17 cellular contexts compared by ENCODE assay signal in the genomic region with DNA sequence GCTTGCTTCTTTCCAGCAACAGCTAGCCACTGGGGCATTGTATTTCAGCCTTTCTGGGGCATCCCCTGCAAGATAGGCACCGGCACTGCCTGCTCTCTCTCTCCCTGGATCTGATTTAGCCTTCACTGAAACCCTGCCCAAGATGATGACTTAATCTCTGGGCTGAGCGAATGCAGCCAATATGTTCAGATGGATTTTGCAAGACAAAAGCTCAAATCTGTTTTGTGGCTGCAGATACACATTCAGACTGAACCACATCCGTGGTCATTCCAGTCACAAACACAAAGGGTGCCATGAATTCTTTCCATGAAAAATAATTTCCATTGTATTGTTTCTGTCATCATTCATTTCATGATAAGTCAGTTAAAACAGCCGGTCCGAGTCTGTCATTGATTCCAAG. TPM values are rescaled to one million over a fixed set of nuclear protein-coding genes. Genes with fewer than 3 reads are reported as not detected.
DNase-seq lines count a peak whose midpoint lies in the region; TF ChIP-seq lines count a peak whose summit lies in the region.
"Had no signal": no experiment of that assay in that cellular context is flagged by ENCODE, and none has a peak within 500 bp of the region (broad histone marks: within the 10 kb centered on the region; RNA-seq: fewer than 3 reads in every experiment).

No MANE protein-coding gene starts in this region.

- H3K79me2 ChIP-seq in GM23248 (ENCODE audit: insufficient read depth) (no peaks in the 10 kb centered on the region), hepatocyte (no peaks in the 10 kb centered on the region)

- in situ Hi-C loops in GM23248 (cut with MboI): no loop called here

- H3K27me3 ChIP-seq in GM23248 (replicated peaks; ENCODE audit: insufficient read depth): no peaks in the 10 kb centered on the region
- H3K27me3 ChIP-seq in hepatocyte: no peaks in the 10 kb centered on the region
- H3K27me3 ChIP-seq: testis had no signal

- H3K36me3 ChIP-seq in GM23248 (ENCODE audit: low read depth) (no peaks in the 10 kb centered on the region), hepatocyte (replicated peaks; ENCODE audit: insufficient read depth, low read depth) (no peaks in the 10 kb centered on the region)

- H3K27ac ChIP-seq in GM23248 (peak overlapping the region; percentile 73), hepatocyte (no peak overlapping the region)
- H3K27ac ChIP-seq: testis had no signal

- H3K9me2 ChIP-seq in GM23248 (ENCODE audit: insufficient read depth) (no peaks in the 10 kb centered on the region), hepatocyte (replicated peaks; ENCODE audit: insufficient read depth) (no peaks in the 10 kb centered on the region)

- H3K4me3 ChIP-seq in GM23248 (peak overlapping the region; percentile 20; the same call in 1 of the 2 replicates), fibroblast of villous mesenchyme (ENCODE audit: low read depth, low read length) (no peak overlapping the region), hepatocyte (no peak overlapping the region)
- H3K4me3 ChIP-seq: testis had no signal

- H3F3A ChIP-seq in GM23248 (ENCODE audit: insufficient read depth): peaks cover 32% of the 10 kb centered on the region

- H3K9ac ChIP-seq in GM23248: no peak overlapping the region

- H3K9me3 ChIP-seq in GM23248 (ENCODE audit: low read depth): no peaks in the 10 kb centered on the region
- H3K9me3 ChIP-seq in hepatocyte (ENCODE audit: low read depth): no peaks in the 10 kb centered on the region
- H3K9me3 ChIP-seq: testis had no signal

- TF ChIP-seq CTCF in fibroblast of villous mesenchyme (IDR thresholded peaks at IDR 0.05; ENCODE audit: insufficient read depth, low read depth, low read length) (no peak), hepatocyte (IDR thresholded peaks at IDR 0.05; ENCODE audit: poor library complexity) (no peak)

- H4K20me1 ChIP-seq in GM23248 (ENCODE audit: insufficient read depth) (no peaks in the 10 kb centered on the region), hepatocyte (ENCODE audit: insufficient read depth, poor library complexity, severe bottlenecking) (no peaks in the 10 kb centered on the region)

- WGBS in GM23248 (ENCODE audit: low coverage in 1 of 2, low lambda C conversion rate in 2 of 2, missing lambda C conversion rate in 2 of 2), 2 experiments: 1 to 3% methylated on average over 5 of the region's 5 CpGs
- 84% methylated on average over 5 of the region's 5 CpGs for WGBS in hepatocyte (ENCODE audit: low lambda C conversion rate, missing lambda C conversion rate)

- H2AFZ ChIP-seq in GM23248 (no peak overlapping the region), hepatocyte (no peak overlapping the region)

- DNase-seq in A172 (ENCODE audit: low spot score) (peak; percentile 78), GM23248 (peak; percentile 92), amniotic epithelial cell (ENCODE audit: low read depth) (peak; percentile 90), fibroblast of villous mesenchyme (ENCODE audit: low read depth) (peak; percentile 37), hepatocyte (ENCODE audit: low spot score) (no peak), HPDE6-E6E7 (ENCODE audit: extremely low spot score) (no peak), AML-193 (lab: John Stamatoyannopoulos, UW) (no peak), SIG-M5 (lab: John Stamatoyannopoulos, UW) (no peak)
- DNase-seq: activated CD4-positive, alpha-beta T cell treated with anti-CD3 and anti-CD28 coated beads for 1 hour; cortex of kidney; DMS153; NCI-H1105 treated with DMSO at 0.1 percent for 48 hours; stimulated activated CD4-positive, alpha-beta T cell treated with anti-CD3 and anti-CD28 coated beads, Interleukin-15, amount 100 ng/mL, for 24 hours; T-helper 17 cell; testis had no signal

- peaks cover 54% of the 10 kb centered on the region for H3K4me1 ChIP-seq in GM23248 (ENCODE audit: insufficient read depth)
- H3K4me1 ChIP-seq in hepatocyte (ENCODE audit: insufficient read depth): no peaks in the 10 kb centered on the region
- H3K4me1 ChIP-seq: testis had no signal

- H3K4me2 ChIP-seq in GM23248 (ENCODE audit: unreplicated experiment) (peak overlapping the region; percentile 53), hepatocyte (no peak overlapping the region)

RNA-seq across cellular contexts. Expression of gene SOST, which starts 24.2 kb away (rescaled TPM):
- total RNA-seq in A172 (2014; rRNA removed; shearing (Covaris generic)): 0.07 and 0.24 TPM in 2 replicates
- total RNA-seq in GM23248 (2014; rRNA removed; shearing (Covaris generic)): not detected in 2 replicates
- polyA plus RNA-seq in GM23248 (2016; fragmentation: Nextera tagmentation; extraction: Ambion mirVana) (not detected in 2 replicates), hepatocyte (not detected in 2 replicates)
- total RNA-seq in fibroblast of villous mesenchyme (not detected in 2 replicates), hepatocyte (not detected in 2 replicates)
- total RNA-seq: frontal cortex, mucosa of gallbladder, T-helper 17 cell had no signal

RNA-seq across cellular contexts. Expression of gene DUSP3, which starts 44.4 kb away (rescaled TPM):
- 74.8 and 84.6 TPM in 2 replicates for total RNA-seq in A172 (2014; rRNA removed; shearing (Covaris generic))
- 24.9 and 26.3 TPM in 2 replicates for total RNA-seq in GM23248 (2014; rRNA removed; shearing (Covaris generic))
- polyA plus RNA-seq in GM23248 (2016; fragmentation: Nextera tagmentation; extraction: Ambion mirVana) (23.1 and 23.9 TPM in 2 replicates), hepatocyte (65.5 and 73.8 TPM in 2 replicates)
- total RNA-seq in fibroblast of villous mesenchyme (79.6 and 95.9 TPM in 2 replicates), hepatocyte (76.8 and 79.3 TPM in 2 replicates)

RNA-seq across cellular contexts. Expression of gene CFAP97D1, which starts 45.9 kb away (rescaled TPM):
- total RNA-seq in A172 (2014; rRNA removed; shearing (Covaris generic)): 0.24 TPM in 1 of 2 replicates, not detected in the other
- total RNA-seq in GM23248 (2014; rRNA removed; shearing (Covaris generic)): not detected in 2 replicates
- polyA plus RNA-seq in GM23248 (2016; fragmentation: Nextera tagmentation; extraction: Ambion mirVana) (not detected in 2 replicates), hepatocyte (not detected in 2 replicates)
- total RNA-seq in fibroblast of villous mesenchyme (not detected in 2 replicates), hepatocyte (0.10 TPM in 1 of 2 replicates, not detected in the other)
- total RNA-seq: frontal cortex, mucosa of gallbladder, T-helper 17 cell had no signal

Comparison
In these comparisons a context has a peak if more than half of its experiments do, and no peak if none do; other contexts are left out.
1. DNase-seq: peak in A172 (single experiment), GM23248 (single experiment), amniotic epithelial cell (single experiment) and fibroblast of villous mesenchyme (single experiment); none in hepatocyte (single experiment), HPDE6-E6E7 (single experiment), AML-193 (0 of 2) and SIG-M5 (single experiment).